In the genomic region with DNA sequence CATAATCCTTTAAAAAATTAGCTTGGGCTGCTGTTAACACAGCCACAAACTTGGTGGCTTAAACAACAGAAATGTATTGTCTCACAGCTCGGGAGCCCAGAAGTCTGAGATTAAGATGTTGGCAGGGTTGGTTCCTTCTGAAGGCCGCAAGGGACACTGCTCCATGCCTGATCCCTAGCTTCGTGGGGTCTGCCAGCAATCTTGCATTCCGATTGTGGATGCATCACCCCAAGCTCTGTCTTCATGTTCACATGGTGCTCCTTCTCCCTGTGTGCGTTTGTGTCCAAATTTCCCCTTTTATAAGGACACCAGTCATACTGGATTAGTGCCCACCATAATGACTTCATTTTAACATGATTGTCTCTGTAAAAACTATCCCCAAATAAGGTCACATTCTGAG, we compare ENCODE assay signal across 24 cellular contexts. TPM values are rescaled to one million over a fixed set of nuclear protein-coding genes. Genes with fewer than 3 reads are reported as not detected.
"Had no signal": no experiment of that assay in that cellular context is flagged by ENCODE, and none has a peak within 500 bp of the region (broad histone marks: within the 10 kb centered on the region; RNA-seq: fewer than 3 reads in every experiment).

No MANE protein-coding gene starts in this region.

- DNase-seq: activated CD4-positive, alpha-beta T cell treated with anti-CD3 and anti-CD28 coated beads, Interleukin-2, amount 50 U/mL, for 1 hour; activated CD4-positive, CD25-positive, alpha-beta regulatory T cell treated with anti-CD3 and anti-CD28 coated beads, Interleukin-2, amount 50 U/mL, for 72 hours; activated CD8-positive, alpha-beta memory T cell treated with anti-CD3 and anti-CD28 coated beads, Interleukin-2, amount 50 U/mL, for 4 hours; activated effector memory CD4-positive, alpha-beta T cell treated with Interleukin-2 at 50 U/mL for 16 hours; activated naive CD4-positive, alpha-beta T cell treated with anti-CD3 and anti-CD28 coated beads, Interleukin-2, amount 50 U/mL, for 16 hours; activated T-cell treated with anti-CD3 and anti-CD28 coated beads, Interleukin-2, amount 50 U/mL, for 48 hours; dermis blood vessel endothelial cell; effector memory CD4-positive, alpha-beta T cell; esophagus squamous epithelium; head of caudate nucleus; kidney; left lung; mesendoderm; naive thymus-derived CD8-positive, alpha-beta T cell; ovary; right lobe of liver; stimulated activated CD4-positive, alpha-beta T cell treated with anti-CD3 and anti-CD28 coated beads, Interleukin-4, amount 100 ng/mL, for 1 hour; upper lobe of left lung had no signal

- H3K27ac ChIP-seq: esophagus squamous epithelium, left lung, ovary, psoas muscle, right lobe of liver, upper lobe of left lung had no signal

- H3K27me3 ChIP-seq: ascending aorta, left lung, ovary, right lobe of liver, upper lobe of left lung had no signal

- H3K9me3 ChIP-seq: ascending aorta, esophagus squamous epithelium, left lung, ovary, psoas muscle, right lobe of liver, thoracic aorta, upper lobe of left lung had no signal

- ATAC-seq: left lung; naive thymus-derived CD8-positive, alpha-beta T cell; psoas muscle; right lobe of liver; stimulated activated effector memory CD8-positive, alpha-beta T cell treated with anti-CD3 and anti-CD28 coated beads, Interleukin-12 subunit alpha, Interleukin-12 subunit beta, amount 100 ng/mL, for 72 hours had no signal

- H3K4me3 Mint-ChIP-seq: naive thymus-derived CD8-positive, alpha-beta T cell; stimulated activated effector memory CD8-positive, alpha-beta T cell treated with anti-CD3 and anti-CD28 coated beads, Interleukin-12 subunit alpha, Interleukin-12 subunit beta, amount 100 ng/mL, for 72 hours; T-helper 1 cell treated with Interleukin-12 subunit alpha and Interleukin-12 subunit beta and Interleukin-4 antibody, amounts not matched to agents 30 μg/mL and 1 μg/mL, for 36 hours had no signal

- H3K4me3 ChIP-seq: ascending aorta, esophagus squamous epithelium, left lung, ovary, psoas muscle, right lobe of liver, smooth muscle cell, thoracic aorta, upper lobe of left lung had no signal

- H3K9me3 Mint-ChIP-seq: naive thymus-derived CD8-positive, alpha-beta T cell; stimulated activated effector memory CD8-positive, alpha-beta T cell treated with anti-CD3 and anti-CD28 coated beads, Interleukin-12 subunit alpha, Interleukin-12 subunit beta, amount 100 ng/mL, for 72 hours; T-helper 1 cell treated with Interleukin-12 subunit alpha and Interleukin-12 subunit beta and Interleukin-4 antibody, amounts not matched to agents 30 μg/mL and 1 μg/mL, for 36 hours had no signal

- H3K4me1 Mint-ChIP-seq: stimulated activated effector memory CD8-positive, alpha-beta T cell treated with anti-CD3 and anti-CD28 coated beads, Interleukin-12 subunit alpha, Interleukin-12 subunit beta, amount 100 ng/mL, for 72 hours had no signal

- H3K27ac Mint-ChIP-seq: stimulated activated effector memory CD8-positive, alpha-beta T cell treated with anti-CD3 and anti-CD28 coated beads, Interleukin-12 subunit alpha, Interleukin-12 subunit beta, amount 100 ng/mL, for 72 hours; T-helper 1 cell treated with Interleukin-12 subunit alpha and Interleukin-12 subunit beta and Interleukin-4 antibody, amounts not matched to agents 30 μg/mL and 1 μg/mL, for 36 hours had no signal

- H3K36me3 ChIP-seq: ovary, right lobe of liver had no signal

- H3K4me1 ChIP-seq: esophagus squamous epithelium, left lung, psoas muscle, upper lobe of left lung had no signal

RNA-seq across cellular contexts. Expression of a gene that starts 5.0 kb away (rescaled TPM):
- total RNA-seq: ascending aorta, dermis blood vessel endothelial cell, esophagus squamous epithelium, psoas muscle, smooth muscle cell, thoracic aorta had no signal
